In genomic region chr3:196202516-196202970, GRCh38 we compare ENCODE assay signal across 11 cellular contexts. TPM values are rescaled to one million over a fixed set of nuclear protein-coding genes. Genes with fewer than 3 reads are reported as not detected.
DNase-seq lines count a peak whose midpoint lies in the region; ATAC-seq lines count a peak whose summit lies in the region.
"Had no signal": no experiment of that assay in that cellular context is flagged by ENCODE, and none has a peak within 500 bp of the region (broad histone marks: within the 10 kb centered on the region; RNA-seq: fewer than 3 reads in every experiment).

No MANE protein-coding gene starts in this region.

- H3K27me3 Mint-ChIP-seq in T-cell, result no peaks in the 10 kb centered on the region

- POLR2A ChIA-PET in T-cell (lab: Charles Lee), result no interaction called here

- no peaks in the 10 kb centered on the region for H3K9me3 Mint-ChIP-seq in T-cell

- H3K4me3 Mint-ChIP-seq in T-cell, result no peak overlapping the region

- H3K4me1 Mint-ChIP-seq in T-cell, result peaks cover 0 to 21% (median 5%) of the 10 kb centered on the region in 3 donors

- intact Hi-C loops in sciatic nerve (cut with DNase I), result no loop called here

- DNase-seq in NCI-H2227 treated with DMSO at 0.1 percent for 48 hours (lab: John Stamatoyannopoulos, UW), result peak; percentile 48
- peak; percentile 51 for DNase-seq in foreskin melanocyte
- peak; percentile 78 for DNase-seq in sciatic nerve (ENCODE audit: low spot score)
- no peak for DNase-seq in cerebellar cortex (ENCODE audit: low spot score)
- no peak for DNase-seq in COLO829 (ENCODE audit: low spot score)
- DNase-seq in T-cell, result no peak
- DNase-seq in NCI-H2107 treated with DMSO at 0.1 percent for 48 hours (lab: John Stamatoyannopoulos, UW; ENCODE audit: unreplicated experiment), result no peak
- DNase-seq: activated CD4-positive, alpha-beta T cell treated with anti-CD3 and anti-CD28 coated beads, Interleukin-2, amount 50 U/mL, for 4 hours; NCI-H187 treated with DMSO at 0.1 percent for 48 hours had no signal

- H3K27ac Mint-ChIP-seq in T-cell, result no peak overlapping the region

- CTCF ChIA-PET in T-cell (lab: Charles Lee), result no interaction called here

- H3K36me3 Mint-ChIP-seq in T-cell, result no peaks in the 10 kb centered on the region

- ATAC-seq in GM18907 (IDR thresholded peaks at IDR 0.05; ENCODE audit: unreplicated experiment) (peak; percentile 57), sciatic nerve (peak; percentile 80), T-cell (replicated peaks in 1 of 4) (no peak)

RNA-seq across cellular contexts. Expression of gene ZDHHC19, which starts 8.7 kb away (rescaled TPM):
- not detected for total RNA-seq in sciatic nerve
- under 1 TPM in 2 of 5 donors, not detected in 3; 0.49 to 0.54 TPM for total RNA-seq in T-cell
- total RNA-seq: dermis microvascular lymphatic vessel endothelial cell had no signal

RNA-seq across cellular contexts. Expression of gene SLC51A, which starts 13.8 kb away (rescaled TPM):
- 0.58 TPM for total RNA-seq in sciatic nerve
- total RNA-seq in T-cell, result not detected
- total RNA-seq: dermis microvascular lymphatic vessel endothelial cell had no signal

Comparison
In these comparisons a context has a peak if more than half of its experiments do, and no peak if none do; other contexts are left out.
1. ATAC-seq: peak in GM18907 (single experiment) and sciatic nerve (single experiment); none in T-cell (0 of 4).
2. DNase-seq: peak in NCI-H2227 treated with DMSO at 0.1 percent for 48 hours (single experiment), foreskin melanocyte (single experiment) and sciatic nerve (single experiment); none in cerebellar cortex (single experiment), COLO829 (single experiment), T-cell (0 of 34) and NCI-H2107 treated with DMSO at 0.1 percent for 48 hours (single experiment).